Comparison of ENCODE assay signal across 8 cellular contexts in the genomic region with DNA sequence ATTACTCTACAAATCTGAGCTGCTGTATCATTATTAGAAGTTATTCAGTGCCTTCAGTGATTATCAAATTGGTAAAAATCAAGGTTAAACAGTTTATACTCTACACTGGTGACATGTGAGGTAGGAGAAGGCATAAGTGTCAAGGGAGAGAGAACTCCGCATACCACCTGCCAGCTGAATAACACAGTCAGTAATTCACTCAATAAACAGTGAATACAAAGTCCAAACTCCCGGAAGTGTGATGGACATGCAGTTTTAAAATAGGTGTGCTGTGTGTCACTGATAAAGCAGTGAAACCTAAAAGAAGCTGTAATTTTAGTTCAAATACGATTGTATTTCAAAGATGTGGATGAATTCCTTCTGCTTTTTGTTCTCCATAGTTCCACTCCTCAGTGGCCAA.
A peak's percentile ranks its signal among the peaks of the same experiment; 100 is the strongest.
DNase-seq lines count a peak whose midpoint lies in the region; ATAC-seq, FAIRE-seq and TF ChIP-seq lines count a peak whose summit lies in the region.
"Not testable (repeated sequence)": the region's sequence is repeated elsewhere in the genome, so short reads cannot be mapped to it uniquely, and the experiment has no call there.

No MANE protein-coding gene starts in this region.

- not testable (repeated sequence) for TF ChIP-seq POLR2A in A549 (IDR thresholded peaks at IDR 0.05; ENCODE audit: low read length)

- FAIRE-seq in A549 (lab: Jason Lieb, UNC) = not testable (repeated sequence)
- FAIRE-seq in colon (lab: Jason Lieb, UNC) = peak; percentile 21

- TF ChIP-seq RAD21 in A549 (conservative IDR thresholded peaks at IDR 0.05 in 1 of 2, IDR thresholded peaks at IDR 0.05 in 1 of 2) = not testable (repeated sequence)

- H3K4me3 ChIP-seq in A549, mucosa of descending colon, psoas muscle: not testable (repeated sequence)

- not testable (repeated sequence) for TF ChIP-seq EP300 in A549 (IDR thresholded peaks at IDR 0.05)

- H3K27ac ChIP-seq in A549 = not testable (repeated sequence)
- H3K27ac ChIP-seq in psoas muscle = peak overlapping the region; percentile 14

- DNase-seq in A549 (ENCODE audit: low read depth in 1 of 2, low spot score in 1 of 2); left lobe of liver (ENCODE audit: low spot score); psoas muscle: not testable (repeated sequence)
- DNase-seq in HuH-7 (ENCODE audit: low spot score) (peak; percentile 36), NCI-H146 treated with DMSO at 0.1 percent for 48 hours (lab: John Stamatoyannopoulos, UW; ENCODE audit: unreplicated experiment) (peak; percentile 54), SHP77 (lab: John Stamatoyannopoulos, UW) (peak; percentile 18 to 59), mucosa of descending colon (peak in 1 of 3 donors; percentile 60)

- intact Hi-C loops in mucosa of descending colon (cut with DNase I, micrococcal nuclease); psoas muscle (cut with DNase I): not testable (repeated sequence)

- peaks cover 22% of the 10 kb centered on the region for H3K4me1 ChIP-seq in A549
- H3K4me1 ChIP-seq in mucosa of descending colon (ENCODE audit: low read depth); psoas muscle: not testable (repeated sequence)

- not testable (repeated sequence) for TF ChIP-seq CTCF in A549 (IDR thresholded peaks at IDR 0.05); mucosa of descending colon (IDR thresholded peaks at IDR 0.05); psoas muscle (IDR thresholded peaks at IDR 0.05)

- ATAC-seq in A549 (peak in 1 of 2 experiments; percentile 51; a peak in 3 of 6 replicates), left lobe of liver (peak; percentile 93), mucosa of descending colon (peak; percentile 97)
- ATAC-seq in psoas muscle = not testable (repeated sequence)

- H3K4me2 ChIP-seq in A549 = peak overlapping the region; percentile 30; the same call in 1 of the 3 replicates

- not testable (repeated sequence) for H3K27me3 ChIP-seq in psoas muscle (ENCODE audit: insufficient read depth in 3 of 3, low read length in 2 of 3)

- not testable (repeated sequence) for H3K9me3 ChIP-seq in A549, mucosa of descending colon, psoas muscle

- POLR2A ChIA-PET in A549 (lab: Yijun Ruan, JAX) = not testable (repeated sequence)

- 41% methylated on average over 3 of the region's 3 CpGs for WGBS in A549 (ENCODE audit: missing lambda C conversion rate)
- WGBS in psoas muscle, 3 donors = 82 to 92% (median 84%) methylated on average over 3 of the region's 3 CpGs

- not testable (repeated sequence) for H3K36me3 ChIP-seq in mucosa of descending colon (ENCODE audit: low read depth); psoas muscle (ENCODE audit: insufficient read depth in 1 of 2, low read depth in 1 of 2)

- CTCF ChIA-PET in A549 (lab: Yijun Ruan, JAX) = interaction anchor here (0.9 to 2.9 kb wide), 5 partner anchors 8 to 296 kb away, joined by 3 to 7 read pairs (median 5); no protein-coding TSS in a partner anchor
